In the genomic region with DNA sequence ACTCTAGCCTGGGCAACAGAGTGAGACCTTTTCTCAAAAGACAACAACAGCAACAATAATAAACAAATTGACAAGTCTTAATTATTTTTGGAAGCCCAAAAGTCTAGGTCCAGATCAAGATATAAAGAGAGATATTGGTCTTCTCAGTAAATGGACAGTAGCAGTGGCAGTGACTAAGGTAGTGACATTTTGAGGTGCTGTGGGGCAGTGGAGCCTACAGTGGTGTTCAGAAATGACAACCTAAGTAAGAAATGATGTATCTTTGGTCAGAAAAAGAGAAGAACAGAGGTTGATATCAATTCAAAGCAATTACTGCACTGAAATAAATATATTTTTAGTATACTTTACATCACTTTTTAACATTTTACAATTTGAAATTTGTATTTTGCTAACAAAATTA, we compare ENCODE assay signal across 14 cellular contexts. TPM values are rescaled to one million over a fixed set of nuclear protein-coding genes. Genes with fewer than 3 reads are reported as not detected.
DNase-seq lines count a peak whose midpoint lies in the region; ATAC-seq lines count a peak whose summit lies in the region.
"Had no signal": no experiment of that assay in that cellular context is flagged by ENCODE, and none has a peak within 500 bp of the region (broad histone marks: within the 10 kb centered on the region; RNA-seq: fewer than 3 reads in every experiment).

No MANE protein-coding gene starts in this region.

- H3K9me3 Mint-ChIP-seq in activated naive CD8-positive, alpha-beta T cell treated with anti-CD3 and anti-CD28 coated beads, Interleukin-2, amount 10 ng/mL, durations not matched to agents 7 days and 5 days: peaks cover 3% of the 10 kb centered on the region
- H3K9me3 Mint-ChIP-seq in activated naive CD8-positive, alpha-beta T cell treated with anti-CD3 and anti-CD28 coated beads, Interleukin-2, amount 50 U/mL, for 24 hours: peaks cover 6% of the 10 kb centered on the region
- H3K9me3 Mint-ChIP-seq in stimulated activated naive B cell treated with anti-CD40 and anti-IgM and Interleukin-4, amounts not matched to agents 10 μg/mL and 1 μg/mL and 100 μg/mL, for 72 hours: peaks cover 4 to 7% of the 10 kb centered on the region in 2 donors

- DNase-seq in activated naive CD8-positive, alpha-beta T cell treated with anti-CD3 and anti-CD28 coated beads, Interleukin-2, amount 10 ng/mL, durations not matched to agents 7 days and 5 days: no peak
- DNase-seq in activated naive CD8-positive, alpha-beta T cell treated with anti-CD3 and anti-CD28 coated beads, Interleukin-2, amount 50 U/mL, for 24 hours: no peak
- DNase-seq in stimulated activated naive B cell treated with anti-CD40 and anti-IgM and Interleukin-4, amounts not matched to agents 10 μg/mL and 1 μg/mL and 100 μg/mL, for 72 hours: no peak
- no peak for DNase-seq in sciatic nerve (ENCODE audit: low spot score)
- DNase-seq: Caco-2; CD4-positive, CD25-positive, alpha-beta regulatory T cell; CD8-positive, alpha-beta T cell; DMS153; DND-41; GOT3; HFFc6 had no signal

- H3K4me1 Mint-ChIP-seq in activated naive CD8-positive, alpha-beta T cell treated with anti-CD3 and anti-CD28 coated beads, Interleukin-2, amount 10 ng/mL, durations not matched to agents 7 days and 5 days: no peaks in the 10 kb centered on the region
- no peaks in the 10 kb centered on the region for H3K4me1 Mint-ChIP-seq in activated naive CD8-positive, alpha-beta T cell treated with anti-CD3 and anti-CD28 coated beads, Interleukin-2, amount 50 U/mL, for 24 hours
- peaks cover 4 to 6% of the 10 kb centered on the region in 2 donors for H3K4me1 Mint-ChIP-seq in stimulated activated naive B cell treated with anti-CD40 and anti-IgM and Interleukin-4, amounts not matched to agents 10 μg/mL and 1 μg/mL and 100 μg/mL, for 72 hours
- H3K4me1 Mint-ChIP-seq: B cell had no signal

- peaks cover 3% of the 10 kb centered on the region for H3K36me3 Mint-ChIP-seq in activated naive CD8-positive, alpha-beta T cell treated with anti-CD3 and anti-CD28 coated beads, Interleukin-2, amount 10 ng/mL, durations not matched to agents 7 days and 5 days
- H3K36me3 Mint-ChIP-seq in activated naive CD8-positive, alpha-beta T cell treated with anti-CD3 and anti-CD28 coated beads, Interleukin-2, amount 50 U/mL, for 24 hours (ENCODE audit: low read depth): peaks cover 14% of the 10 kb centered on the region
- peaks cover 16 to 18% of the 10 kb centered on the region in 2 donors for H3K36me3 Mint-ChIP-seq in stimulated activated naive B cell treated with anti-CD40 and anti-IgM and Interleukin-4, amounts not matched to agents 10 μg/mL and 1 μg/mL and 100 μg/mL, for 72 hours

- POLR2A ChIA-PET in activated naive CD8-positive, alpha-beta T cell treated with anti-CD3 and anti-CD28 coated beads, Interleukin-2, amount 10 ng/mL, durations not matched to agents 7 days and 5 days (lab: Charles Lee): no interaction called here

- intact Hi-C loops in sciatic nerve (cut with DNase I): no loop called here

- H3K27me3 Mint-ChIP-seq in activated naive CD8-positive, alpha-beta T cell treated with anti-CD3 and anti-CD28 coated beads, Interleukin-2, amount 10 ng/mL, durations not matched to agents 7 days and 5 days: no peaks in the 10 kb centered on the region
- H3K27me3 Mint-ChIP-seq in activated naive CD8-positive, alpha-beta T cell treated with anti-CD3 and anti-CD28 coated beads, Interleukin-2, amount 50 U/mL, for 24 hours: no peaks in the 10 kb centered on the region
- H3K27me3 Mint-ChIP-seq in stimulated activated naive B cell treated with anti-CD40 and anti-IgM and Interleukin-4, amounts not matched to agents 10 μg/mL and 1 μg/mL and 100 μg/mL, for 72 hours: no peaks in the 10 kb centered on the region
- H3K27me3 Mint-ChIP-seq: B cell; CD4-positive, CD25-positive, alpha-beta regulatory T cell had no signal

- peak overlapping the region; percentile 23 for H3K27ac Mint-ChIP-seq in activated naive CD8-positive, alpha-beta T cell treated with anti-CD3 and anti-CD28 coated beads, Interleukin-2, amount 10 ng/mL, durations not matched to agents 7 days and 5 days
- no peak overlapping the region for H3K27ac Mint-ChIP-seq in activated naive CD8-positive, alpha-beta T cell treated with anti-CD3 and anti-CD28 coated beads, Interleukin-2, amount 50 U/mL, for 24 hours
- no peak overlapping the region for H3K27ac Mint-ChIP-seq in stimulated activated naive B cell treated with anti-CD40 and anti-IgM and Interleukin-4, amounts not matched to agents 10 μg/mL and 1 μg/mL and 100 μg/mL, for 72 hours
- H3K27ac Mint-ChIP-seq: B cell; CD4-positive, CD25-positive, alpha-beta regulatory T cell; CD8-positive, alpha-beta T cell; HFFc6 had no signal

- no peak for ATAC-seq in activated naive CD8-positive, alpha-beta T cell treated with anti-CD3 and anti-CD28 coated beads, Interleukin-2, amount 10 ng/mL, durations not matched to agents 7 days and 5 days (ENCODE audit: low read depth)
- ATAC-seq in activated naive CD8-positive, alpha-beta T cell treated with anti-CD3 and anti-CD28 coated beads, Interleukin-2, amount 50 U/mL, for 24 hours: no peak
- peak; percentile 58 for ATAC-seq in HG03354 (IDR thresholded peaks at IDR 0.05; ENCODE audit: poor library complexity, severe bottlenecking, unreplicated experiment)
- ATAC-seq in stimulated activated naive B cell treated with anti-CD40 and anti-IgM and Interleukin-4, amounts not matched to agents 10 μg/mL and 1 μg/mL and 100 μg/mL, for 72 hours (replicated peaks): peak; percentile 74 to 76
- no peak for ATAC-seq in sciatic nerve
- ATAC-seq in GM18511 (IDR thresholded peaks at IDR 0.05; ENCODE audit: unreplicated experiment): no peak
- ATAC-seq: CD8-positive, alpha-beta T cell had no signal

- H3K4me3 Mint-ChIP-seq in activated naive CD8-positive, alpha-beta T cell treated with anti-CD3 and anti-CD28 coated beads, Interleukin-2, amount 10 ng/mL, durations not matched to agents 7 days and 5 days: no peak overlapping the region
- no peak overlapping the region for H3K4me3 Mint-ChIP-seq in activated naive CD8-positive, alpha-beta T cell treated with anti-CD3 and anti-CD28 coated beads, Interleukin-2, amount 50 U/mL, for 24 hours
- H3K4me3 Mint-ChIP-seq in stimulated activated naive B cell treated with anti-CD40 and anti-IgM and Interleukin-4, amounts not matched to agents 10 μg/mL and 1 μg/mL and 100 μg/mL, for 72 hours: no peak overlapping the region
- H3K4me3 Mint-ChIP-seq: B cell; CD4-positive, CD25-positive, alpha-beta regulatory T cell; CD8-positive, alpha-beta T cell; HFFc6 had no signal

RNA-seq across cellular contexts. Expression of gene METTL25, which starts 20.7 kb away (rescaled TPM):
- total RNA-seq in activated naive CD8-positive, alpha-beta T cell treated with anti-CD3 and anti-CD28 coated beads, Interleukin-2, amount 10 ng/mL, durations not matched to agents 7 days and 5 days: 10 to 100 TPM in 1 of 2 experiments, 1 to 10 TPM in 1; 9.8 to 12.5 TPM
- total RNA-seq in sciatic nerve: 21.9 TPM

RNA-seq across cellular contexts. Expression of gene CCDC59, which starts 20.8 kb away (rescaled TPM):
- total RNA-seq in activated naive CD8-positive, alpha-beta T cell treated with anti-CD3 and anti-CD28 coated beads, Interleukin-2, amount 10 ng/mL, durations not matched to agents 7 days and 5 days: 10 to 100 TPM; 55.0 to 56.2 TPM
- total RNA-seq in sciatic nerve: 34.4 TPM

Comparison
In these comparisons a context has a peak if more than half of its experiments do, and no peak if none do; other contexts are left out.
1. ATAC-seq: peak in HG03354 (single experiment) and stimulated activated naive B cell treated with anti-CD40 and anti-IgM and Interleukin-4, amounts not matched to agents 10 μg/mL and 1 μg/mL and 100 μg/mL, for 72 hours (2 of 2); none in activated naive CD8-positive, alpha-beta T cell treated with anti-CD3 and anti-CD28 coated beads, Interleukin-2, amount 10 ng/mL, durations not matched to agents 7 days and 5 days (single experiment), activated naive CD8-positive, alpha-beta T cell treated with anti-CD3 and anti-CD28 coated beads, Interleukin-2, amount 50 U/mL, for 24 hours (single experiment), sciatic nerve (single experiment) and GM18511 (single experiment).